Comparison of ENCODE assay signal across 16 cellular contexts in the genomic region with DNA sequence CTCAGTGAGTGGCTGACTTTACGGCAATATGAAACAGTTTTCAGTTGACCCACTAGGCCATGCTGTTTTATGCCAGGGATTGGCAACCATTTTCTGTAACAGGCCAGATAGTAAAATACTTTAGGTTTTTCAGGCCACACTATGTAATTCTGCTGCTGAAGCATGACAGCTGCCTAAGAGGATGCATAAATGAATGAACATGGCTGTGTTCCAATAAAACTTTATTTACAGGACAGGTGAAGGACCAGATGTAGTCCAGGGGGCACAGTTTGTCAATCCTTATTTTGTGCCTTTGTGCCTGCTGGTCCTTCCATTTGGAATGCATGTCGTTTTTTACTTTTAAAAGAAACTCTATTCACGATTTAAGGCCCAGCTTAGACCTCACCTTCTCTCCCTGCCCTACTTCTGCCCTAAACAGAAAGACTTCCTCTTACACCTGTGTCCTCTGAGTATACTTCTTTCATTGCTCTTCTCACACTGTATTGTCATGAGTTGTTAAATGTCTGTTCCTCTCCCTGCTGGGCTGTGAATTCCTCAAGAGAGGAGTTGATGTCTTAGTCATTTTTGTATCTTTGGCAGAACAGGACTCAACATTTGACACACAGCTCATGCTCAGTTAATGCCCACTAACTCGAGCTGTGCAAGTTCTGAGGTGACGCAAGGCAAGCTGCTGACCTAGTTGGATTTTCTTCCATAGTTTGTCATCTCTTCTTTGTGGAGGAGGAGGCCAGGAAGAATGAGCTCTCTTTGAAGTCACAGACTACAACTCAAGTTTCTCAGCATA.
A peak's percentile ranks its signal among the peaks of the same experiment; 100 is the strongest.
DNase-seq lines count a peak whose midpoint lies in the region; ATAC-seq, FAIRE-seq and TF ChIP-seq lines count a peak whose summit lies in the region.
"Had no signal": no experiment of that assay in that cellular context is flagged by ENCODE, and none has a peak within 500 bp of the region (broad histone marks: within the 10 kb centered on the region; RNA-seq: fewer than 3 reads in every experiment).

No MANE protein-coding gene starts in this region.

- TF ChIP-seq CTCF in H1 (IDR thresholded peaks at IDR 0.05; ENCODE audit: control extremely low read depth in 1 of 3, insufficient read depth in 1 of 3, low read depth in 1 of 3, low read length in 3 of 3): no peak

- H3K27me3 ChIP-seq in HUES48 (ENCODE audit: control insufficient read depth, insufficient read depth, low read length): no peaks in the 10 kb centered on the region
- no peaks in the 10 kb centered on the region for H3K27me3 ChIP-seq in H1 (replicated peaks in 1 of 4; ENCODE audit: control insufficient read depth in 3 of 4, extremely low read depth in 1 of 4, insufficient read depth in 3 of 4, low read length in 3 of 4)
- no peaks in the 10 kb centered on the region for H3K27me3 ChIP-seq in mesenchymal stem cell (ENCODE audit: control insufficient read depth in 1 of 2, insufficient read depth in 1 of 2, low read length in 2 of 2)
- H3K27me3 ChIP-seq: BLaER1, foreskin keratinocyte had no signal

- H3K9ac ChIP-seq in HUES48 (ENCODE audit: low read depth, low read length): no peak overlapping the region
- no peak overlapping the region for H3K9ac ChIP-seq in H1 (replicated peaks in 1 of 4; ENCODE audit: extremely low read depth in 1 of 4, low read depth in 3 of 4, low read length in 3 of 4)
- H3K9ac ChIP-seq in mesenchymal stem cell (ENCODE audit: low read length): peak overlapping the region; percentile 53
- H3K9ac ChIP-seq: BLaER1, parathyroid adenoma had no signal

- H3K4me2 ChIP-seq in H1 (ENCODE audit: insufficient read depth in 1 of 2, low read depth in 2 of 2, low read length in 2 of 2): no peak overlapping the region
- no peak overlapping the region for H3K4me2 ChIP-seq in mesenchymal stem cell (ENCODE audit: low read length, poor library complexity, severe bottlenecking)
- H3K4me2 ChIP-seq: BLaER1 had no signal

- no peak overlapping the region for H4K8ac ChIP-seq in H1 (ENCODE audit: extremely low read depth, insufficient read depth, low read length)
- H4K8ac ChIP-seq in mesenchymal stem cell (ENCODE audit: low read length): no peak overlapping the region

- H3K4me1 ChIP-seq in HUES48 (ENCODE audit: control insufficient read depth, insufficient read depth, low read length) (peaks cover 14% of the 10 kb centered on the region; the same call in 1 of the 2 replicates), H1 (replicated peaks in 1 of 4; ENCODE audit: control insufficient read depth in 3 of 4, insufficient read depth in 4 of 4, low read length in 3 of 4) (peaks cover 0 to 8% (median 1%) of the 10 kb centered on the region in 4 experiments; a peak in 2 of 7 replicates), mesenchymal stem cell (ENCODE audit: control insufficient read depth, insufficient read depth, low read depth, low read length) (peaks cover 2% of the 10 kb centered on the region)
- H3K4me1 ChIP-seq: foreskin keratinocyte, parathyroid adenoma had no signal

- H2BK12ac ChIP-seq in H1 (ENCODE audit: low read depth, low read length) (no peak overlapping the region), mesenchymal stem cell (ENCODE audit: low read length in 2 of 2) (no peak overlapping the region)

- intact Hi-C loops in posterior vena cava (cut with DNase I): no loop called here

- no peaks in the 10 kb centered on the region for H4K20me1 ChIP-seq in H1 (replicated peaks in 1 of 2; ENCODE audit: control insufficient read depth in 1 of 2, insufficient read depth in 2 of 2, low read length in 2 of 2)
- H4K20me1 ChIP-seq: BLaER1 had no signal

- H3K23ac ChIP-seq in H1 (ENCODE audit: insufficient read length): no peak overlapping the region
- H3K23ac ChIP-seq in mesenchymal stem cell (ENCODE audit: low read length in 2 of 2): no peak overlapping the region

- TF ChIP-seq RAD21 in H1 (IDR thresholded peaks at IDR 0.05 in 1 of 2, conservative IDR thresholded peaks at IDR 0.05 in 1 of 2; ENCODE audit: low read depth in 2 of 2, low read length in 2 of 2): no peak

- no peak overlapping the region for H2BK15ac ChIP-seq in H1 (ENCODE audit: low read length)
- H2BK15ac ChIP-seq in mesenchymal stem cell (ENCODE audit: low read depth, poor library complexity, severe bottlenecking): no peak overlapping the region

- H3K27ac ChIP-seq in HUES48 (ENCODE audit: low read depth, low read length) (peak overlapping the region; percentile 54), H1 (ENCODE audit: low read depth, low read length) (no peak overlapping the region), mesenchymal stem cell (ENCODE audit: low read length, poor library complexity, severe bottlenecking) (no peak overlapping the region)
- H3K27ac ChIP-seq: BLaER1, foreskin keratinocyte, parathyroid adenoma had no signal

- no peak overlapping the region for H2BK120ac ChIP-seq in H1 (replicated peaks; ENCODE audit: low read depth, low read length)
- H2BK120ac ChIP-seq in mesenchymal stem cell (ENCODE audit: low read depth, low read length): no peak overlapping the region

- no peaks in the 10 kb centered on the region for H3K9me3 ChIP-seq in HUES48 (ENCODE audit: control insufficient read depth, insufficient read depth, low read length)
- no peaks in the 10 kb centered on the region for H3K9me3 ChIP-seq in H1 (ENCODE audit: insufficient read depth in 2 of 2, low read depth in 1 of 2, low read length in 1 of 2)
- H3K9me3 ChIP-seq in mesenchymal stem cell (ENCODE audit: control insufficient read depth, low read length): no peaks in the 10 kb centered on the region
- H3K9me3 ChIP-seq: BLaER1 had no signal

- DNase-seq in AG20443 (ENCODE audit: low spot score) (peak; percentile 64), H1 (ENCODE audit: low read depth in 1 of 2, low spot score in 2 of 2) (no peak), mesenchymal stem cell (peak; percentile 65), posterior vena cava (ENCODE audit: low spot score) (no peak), cerebellum (ENCODE audit: low spot score) (no peak)
- DNase-seq: activated CD4-positive, alpha-beta T cell treated with anti-CD3 and anti-CD28 coated beads for 1 hour; activated T-cell treated with anti-CD3 and anti-CD28 coated beads, Interleukin-2, amount 50 U/mL, for 24 hours; NCI-H510A; T-helper 1 cell; trophoblast cell had no signal

- CTCF ChIA-PET in H1 (lab: Charles Lee; ENCODE audit: partially characterized antibody): interaction anchor here (0.6 to 1.9 kb wide), 9 partner anchors 8 to 1761 kb away, joined by 3 to 20 read pairs (median 3); a partner anchor contains a TSS

- ATAC-seq in GM21786 (IDR thresholded peaks at IDR 0.05; ENCODE audit: unreplicated experiment): no peak
- ATAC-seq in GM18909 (IDR thresholded peaks at IDR 0.05; ENCODE audit: poor library complexity, unreplicated experiment): no peak
- ATAC-seq: foreskin keratinocyte had no signal

- H3K18ac ChIP-seq in H1 (ENCODE audit: extremely low read depth, low read length) (no peak overlapping the region), mesenchymal stem cell (ENCODE audit: low read depth in 1 of 2, low read length in 2 of 2) (no peak overlapping the region)

- no peak for TF ChIP-seq POLR2A in H1 (IDR thresholded peaks at IDR 0.05; ENCODE audit: control extremely low read depth in 1 of 2, low read depth in 2 of 2, low read length in 2 of 2)

- H4K5ac ChIP-seq in H1 (ENCODE audit: insufficient read length, low read depth, low read length): no peak overlapping the region

- no peak overlapping the region for H3K4ac ChIP-seq in H1 (replicated peaks; ENCODE audit: insufficient read length, low read depth, low read length)
- H3K4ac ChIP-seq in mesenchymal stem cell (ENCODE audit: low read depth in 1 of 2, low read length in 2 of 2): no peak overlapping the region

- no peaks in the 10 kb centered on the region for H3K23me2 ChIP-seq in H1 (ENCODE audit: low read depth, low read length)

- no peak overlapping the region for H3K4me3 ChIP-seq in HUES48 (ENCODE audit: low read depth, low read length)
- no peak overlapping the region for H3K4me3 ChIP-seq in H1 (ENCODE audit: extremely low read depth in 1 of 4, insufficient read depth in 2 of 4, low read depth in 3 of 4, low read length in 4 of 4)
- H3K4me3 ChIP-seq in mesenchymal stem cell (ENCODE audit: insufficient read depth in 1 of 2, low read depth in 1 of 2, low read length in 2 of 2): no peak overlapping the region
- H3K4me3 ChIP-seq: BLaER1 had no signal

- H3K56ac ChIP-seq in H1 (replicated peaks; ENCODE audit: insufficient read length, low read depth, low read length): no peak overlapping the region

- H2AFZ ChIP-seq in H1 (ENCODE audit: low read length) (peak overlapping the region; percentile 33; the same call in 1 of the 2 replicates), mesenchymal stem cell (ENCODE audit: low read depth, low read length) (no peak overlapping the region)
- H2AFZ ChIP-seq: parathyroid adenoma had no signal

- H2BK5ac ChIP-seq in H1 (ENCODE audit: low read depth, low read length): no peak overlapping the region
- H2BK5ac ChIP-seq in mesenchymal stem cell (ENCODE audit: low read depth, low read length, poor library complexity, severe bottlenecking): no peak overlapping the region

- H3K36me3 ChIP-seq in HUES48 (ENCODE audit: control insufficient read depth, insufficient read depth, low read length): no peaks in the 10 kb centered on the region
- H3K36me3 ChIP-seq in H1 (ENCODE audit: control insufficient read depth in 2 of 4, insufficient read depth in 4 of 4, low read length in 3 of 4): no peaks in the 10 kb centered on the region; a peak in 1 of 8 replicates
- H3K36me3 ChIP-seq in mesenchymal stem cell (ENCODE audit: control insufficient read depth in 1 of 2, insufficient read depth in 2 of 2, low read depth in 1 of 2, low read length in 2 of 2): peaks cover 3 to 10% of the 10 kb centered on the region in 2 experiments

- no peak for TF ChIP-seq EP300 in H1 (IDR thresholded peaks at IDR 0.05; ENCODE audit: borderline replicate concordance in 1 of 2, low read depth in 2 of 2, low read length in 2 of 2)

- H3K14ac ChIP-seq in H1 (ENCODE audit: insufficient read length): no peak overlapping the region
- no peak overlapping the region for H3K14ac ChIP-seq in mesenchymal stem cell (ENCODE audit: low read length in 2 of 2)

- 83% methylated on average over 5 of the region's 5 CpGs; no CpG with 5 or more reads in 1 of the 2 experiments for WGBS in H1 (ENCODE audit: extremely low coverage in 1 of 2, insufficient coverage in 1 of 2, insufficient read length in 1 of 2, insufficient replicate concordance in 2 of 2, low coverage in 1 of 2, low lambda C conversion rate in 2 of 2, missing lambda C conversion rate in 1 of 2), 2 experiments
- WGBS in mesenchymal stem cell: 79% methylated on average over 5 of the region's 5 CpGs

- FAIRE-seq in H1 (lab: Jason Lieb, UNC): no peak

- H2BK20ac ChIP-seq in H1 (ENCODE audit: low read length): no peak overlapping the region

- H3K79me2 ChIP-seq in H1 (ENCODE audit: control insufficient read depth in 1 of 2, insufficient read depth in 2 of 2, low read length in 2 of 2): no peaks in the 10 kb centered on the region
- H3K79me2 ChIP-seq: parathyroid adenoma had no signal

- no peaks in the 10 kb centered on the region for H3K79me1 ChIP-seq in H1 (ENCODE audit: low read depth, low read length)
- no peaks in the 10 kb centered on the region for H3K79me1 ChIP-seq in mesenchymal stem cell (replicated peaks; ENCODE audit: low read length, poor library complexity, severe bottlenecking)

- H2AK5ac ChIP-seq in H1 (ENCODE audit: low read depth, low read length) (no peak overlapping the region), mesenchymal stem cell (ENCODE audit: low read length, severe bottlenecking) (no peak overlapping the region)

- POLR2A ChIA-PET in H1 (lab: Charles Lee; ENCODE audit: partially characterized antibody): no interaction called here

- H4K91ac ChIP-seq in H1 (replicated peaks; ENCODE audit: insufficient read length, low read length) (no peak overlapping the region), mesenchymal stem cell (ENCODE audit: low read length) (no peak overlapping the region)

Comparison
In these comparisons a context has a peak if more than half of its experiments do, and no peak if none do; other contexts are left out.
1. DNase-seq: peak in AG20443 (single experiment) and mesenchymal stem cell (single experiment); none in H1 (0 of 2), posterior vena cava (single experiment) and cerebellum (single experiment).